Comparison of ENCODE assay signal across 24 cellular contexts in the genomic region with DNA sequence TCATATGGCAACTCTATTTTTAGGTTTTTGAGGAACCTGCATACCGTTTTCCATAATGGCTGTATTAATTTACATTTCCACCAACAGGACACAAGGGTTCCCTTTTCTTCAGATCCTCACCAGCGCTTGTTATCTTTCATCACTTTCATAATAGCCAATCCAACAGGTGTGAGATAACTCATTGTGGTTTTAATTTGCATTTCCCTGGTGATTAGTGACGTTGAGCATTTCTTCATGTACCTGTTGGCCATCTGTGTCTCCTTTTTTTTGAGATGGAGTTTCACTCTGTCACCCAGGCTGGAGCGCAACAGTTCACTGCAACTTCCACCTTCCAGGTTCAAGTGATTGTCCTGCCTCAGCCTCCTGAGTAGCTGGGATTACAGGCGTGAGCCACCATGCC. TPM values are rescaled to one million over a fixed set of nuclear protein-coding genes. Genes with fewer than 3 reads are reported as not detected.
DNase-seq lines count a peak whose midpoint lies in the region; ATAC-seq and TF ChIP-seq lines count a peak whose summit lies in the region.
"Had no signal": no experiment of that assay in that cellular context is flagged by ENCODE, and none has a peak within 500 bp of the region (broad histone marks: within the 10 kb centered on the region; RNA-seq: fewer than 3 reads in every experiment).

No MANE protein-coding gene starts in this region.

- no peaks in the 10 kb centered on the region for H3K4me1 ChIP-seq in psoas muscle
- H3K4me1 ChIP-seq in testis, result no peaks in the 10 kb centered on the region
- H3K4me1 ChIP-seq: Peyer's patch had no signal

- no peaks in the 10 kb centered on the region for H3K9me3 Mint-ChIP-seq in naive thymus-derived CD8-positive, alpha-beta T cell
- H3K9me3 Mint-ChIP-seq: CD4-positive, CD25-positive, alpha-beta regulatory T cell had no signal

- intact Hi-C loops in psoas muscle (cut with DNase I) (no loop called here), testis (cut with DNase I; ENCODE audit: low total_unique reads) (no loop called here)

- no peak overlapping the region for H3K27ac Mint-ChIP-seq in naive thymus-derived CD8-positive, alpha-beta T cell
- H3K27ac Mint-ChIP-seq: IgD-negative memory B cell had no signal

- H3K27ac ChIP-seq in psoas muscle (no peak overlapping the region), testis (no peak overlapping the region)
- H3K27ac ChIP-seq: KMS-11, Peyer's patch, SK-N-MC had no signal

- no peak for TF ChIP-seq POLR2A in testis (IDR thresholded peaks at IDR 0.05)

- H3K9me3 ChIP-seq in psoas muscle, result no peaks in the 10 kb centered on the region
- no peaks in the 10 kb centered on the region for H3K9me3 ChIP-seq in testis
- H3K9me3 ChIP-seq: Peyer's patch had no signal

- H3K27me3 ChIP-seq in psoas muscle (ENCODE audit: insufficient read depth in 3 of 3, low read length in 2 of 3) (peaks cover 0 to 3% (median 0%) of the 10 kb centered on the region in 3 donors), testis (no peaks in the 10 kb centered on the region)
- H3K27me3 ChIP-seq: Peyer's patch had no signal

- H3K4me3 Mint-ChIP-seq in naive thymus-derived CD8-positive, alpha-beta T cell, result no peak overlapping the region
- H3K4me3 Mint-ChIP-seq: CD4-positive, CD25-positive, alpha-beta regulatory T cell had no signal

- H3K36me3 ChIP-seq in psoas muscle (ENCODE audit: insufficient read depth in 1 of 2, low read depth in 1 of 2) (no peaks in the 10 kb centered on the region), testis (ENCODE audit: low read depth, missing control alignments) (no peaks in the 10 kb centered on the region)
- H3K36me3 ChIP-seq: Peyer's patch had no signal

- WGBS in psoas muscle, 3 donors, result 69 to 79% (median 71%) methylated on average over 5 of the region's 5 CpGs
- 86 to 93% methylated on average over 5 of the region's 5 CpGs for WGBS in testis, 2 donors

- POLR2A ChIA-PET in naive thymus-derived CD8-positive, alpha-beta T cell (lab: Charles Lee), result interaction anchor here (0.6 kb wide), 1 partner anchor 1648 kb away, joined by 4 read pairs; no protein-coding TSS in a partner anchor

- ATAC-seq in psoas muscle, result no peak
- no peak for ATAC-seq in naive thymus-derived CD8-positive, alpha-beta T cell

- peaks cover 2 to 26% (median 14%) of the 10 kb centered on the region in 5 donors for H3K27me3 Mint-ChIP-seq in naive thymus-derived CD8-positive, alpha-beta T cell
- H3K27me3 Mint-ChIP-seq: CD4-positive, CD25-positive, alpha-beta regulatory T cell had no signal

- DNase-seq in NOMO-1 treated with DMSO at 0.1 percent for 48 hours (lab: John Stamatoyannopoulos, UW; ENCODE audit: unreplicated experiment) (peak; percentile 21), NOMO-1 treated with dmso at 0.1 percent for 144 hours (lab: John Stamatoyannopoulos, UW; ENCODE audit: unreplicated experiment) (no peak), NAMALWA (ENCODE audit: low spot score) (peak; percentile 61), NCI-H526 treated with DMSO at 0.1 percent for 48 hours (lab: John Stamatoyannopoulos, UW) (peak; percentile 57), psoas muscle (no peak), DMS114 treated with DMSO at 0.1 percent for 48 hours (lab: John Stamatoyannopoulos, UW; ENCODE audit: unreplicated experiment) (no peak), testis (no peak)
- DNase-seq in naive thymus-derived CD8-positive, alpha-beta T cell, result no peak
- DNase-seq: 8988T; ACHN; CD4-positive, CD25-positive, alpha-beta regulatory T cell; HCEC 1CT; MV-4-11; NCI-H1105 treated with DMSO at 0.1 percent for 48 hours; NCI-H1694; NCI-H2029 treated with DMSO at 0.1 percent for 48 hours; NCI-H524; OCI-M1; Peyer's patch; SIG-M5 had no signal

- H3K36me3 Mint-ChIP-seq in naive thymus-derived CD8-positive, alpha-beta T cell, result no peaks in the 10 kb centered on the region
- H3K36me3 Mint-ChIP-seq: CD4-positive, CD25-positive, alpha-beta regulatory T cell; IgD-negative memory B cell had no signal

- no peak overlapping the region for H3K4me3 ChIP-seq in psoas muscle
- no peak overlapping the region for H3K4me3 ChIP-seq in testis
- H3K4me3 ChIP-seq: Peyer's patch, SK-N-MC had no signal

- no peaks in the 10 kb centered on the region for H3K4me1 Mint-ChIP-seq in naive thymus-derived CD8-positive, alpha-beta T cell
- H3K4me1 Mint-ChIP-seq: CD4-positive, CD25-positive, alpha-beta regulatory T cell had no signal

- TF ChIP-seq CTCF in psoas muscle (IDR thresholded peaks at IDR 0.05) (no peak), testis (IDR thresholded peaks at IDR 0.05) (no peak)

RNA-seq across cellular contexts. Expression of gene ABCC3, which starts 36.2 kb away (rescaled TPM):
- 1 to 10 TPM in 2 of 4 donors, under 1 TPM in 2; 0.36 to 1.6 (median 0.94) TPM for total RNA-seq in psoas muscle
- 1 to 10 TPM in 1 of 3 donors, under 1 TPM in 2; 0.39 to 1.2 (median 0.45) TPM for polyA plus RNA-seq in psoas muscle
- total RNA-seq in naive thymus-derived CD8-positive, alpha-beta T cell, result under 1 TPM in 1 of 2 experiments, not detected in 1; 0.10 TPM
- polyA plus RNA-seq in naive thymus-derived CD8-positive, alpha-beta T cell, result not detected
- 10 to 100 TPM in 1 of 2 donors, 1 to 10 TPM in 1; 10.0 to 12.1 TPM for total RNA-seq in testis
- 15.4 TPM for polyA plus RNA-seq in testis (ENCODE audit: insufficient read depth, low read depth, low replicate concordance)
- total RNA-seq: T-helper 1 cell treated with Interleukin-12 subunit alpha and Interleukin-12 subunit beta and Interleukin-4 antibody, amounts not matched to agents 30 ng/mL and 1 ng/mL, for 36 hours had no signal

RNA-seq across cellular contexts. Expression of gene CACNA1G, which starts 38.0 kb away (rescaled TPM):
- under 1 TPM in 3 of 4 donors, not detected in 1; 0.02 to 0.24 (median 0.17) TPM for total RNA-seq in psoas muscle
- polyA plus RNA-seq in psoas muscle, result under 1 TPM in 2 of 3 donors, not detected in 1; 0.04 TPM
- under 1 TPM in 1 of 2 experiments, not detected in 1; 0.05 TPM for total RNA-seq in naive thymus-derived CD8-positive, alpha-beta T cell
- polyA plus RNA-seq in naive thymus-derived CD8-positive, alpha-beta T cell, result not detected
- 1 to 10 TPM; 1.3 to 1.7 TPM for total RNA-seq in testis
- 1.7 TPM for polyA plus RNA-seq in testis (ENCODE audit: insufficient read depth, low read depth, low replicate concordance)
- total RNA-seq: Peyer's patch; T-helper 1 cell treated with Interleukin-12 subunit alpha and Interleukin-12 subunit beta and Interleukin-4 antibody, amounts not matched to agents 30 ng/mL and 1 ng/mL, for 36 hours had no signal
- polyA plus RNA-seq: CD4-positive, CD25-positive, alpha-beta regulatory T cell; IgD-negative memory B cell had no signal

RNA-seq across cellular contexts. Expression of gene SPATA20, which starts 51.5 kb away (rescaled TPM):
- 10 to 100 TPM; 16.7 to 25.8 (median 21.9) TPM for total RNA-seq in psoas muscle
- 1 to 10 TPM; 4.8 to 9.7 (median 5.4) TPM for polyA plus RNA-seq in psoas muscle
- 10 to 100 TPM; 33.2 to 39.8 TPM for total RNA-seq in naive thymus-derived CD8-positive, alpha-beta T cell
- polyA plus RNA-seq in naive thymus-derived CD8-positive, alpha-beta T cell, result 1 to 10 TPM; 6.9 to 8.9 (median 7.5) TPM
- 100 to 1,000 TPM; 207 to 338 TPM for total RNA-seq in testis
- 264 TPM for polyA plus RNA-seq in testis (ENCODE audit: insufficient read depth, low read depth, low replicate concordance)

Comparison
In these comparisons a context has a peak if more than half of its experiments do, and no peak if none do; other contexts are left out.
1. DNase-seq: peak in NOMO-1 treated with DMSO at 0.1 percent for 48 hours (single experiment), NAMALWA (single experiment) and NCI-H526 treated with DMSO at 0.1 percent for 48 hours (single experiment); none in NOMO-1 treated with dmso at 0.1 percent for 144 hours (single experiment), psoas muscle (0 of 2), naive thymus-derived CD8-positive, alpha-beta T cell (0 of 10), DMS114 treated with DMSO at 0.1 percent for 48 hours (single experiment) and testis (single experiment).
2. RNA of gene ABCC3, which starts 36.2 kb away (total RNA-seq): 10.0 to 12.1 TPM in testis; 0.36 to 1.6 TPM in psoas muscle and 0.10 TPM in naive thymus-derived CD8-positive, alpha-beta T cell; every median in the first group is over 4 times any median in the second.
3. RNA of gene SPATA20, which starts 51.5 kb away (total RNA-seq): 207 to 338 TPM in testis; 33.2 to 39.8 TPM in naive thymus-derived CD8-positive, alpha-beta T cell and 16.7 to 25.8 TPM in psoas muscle; every median in the first group is over 4 times any median in the second.